Comparison of ENCODE assay signal across 8 cellular contexts in the genomic region with DNA sequence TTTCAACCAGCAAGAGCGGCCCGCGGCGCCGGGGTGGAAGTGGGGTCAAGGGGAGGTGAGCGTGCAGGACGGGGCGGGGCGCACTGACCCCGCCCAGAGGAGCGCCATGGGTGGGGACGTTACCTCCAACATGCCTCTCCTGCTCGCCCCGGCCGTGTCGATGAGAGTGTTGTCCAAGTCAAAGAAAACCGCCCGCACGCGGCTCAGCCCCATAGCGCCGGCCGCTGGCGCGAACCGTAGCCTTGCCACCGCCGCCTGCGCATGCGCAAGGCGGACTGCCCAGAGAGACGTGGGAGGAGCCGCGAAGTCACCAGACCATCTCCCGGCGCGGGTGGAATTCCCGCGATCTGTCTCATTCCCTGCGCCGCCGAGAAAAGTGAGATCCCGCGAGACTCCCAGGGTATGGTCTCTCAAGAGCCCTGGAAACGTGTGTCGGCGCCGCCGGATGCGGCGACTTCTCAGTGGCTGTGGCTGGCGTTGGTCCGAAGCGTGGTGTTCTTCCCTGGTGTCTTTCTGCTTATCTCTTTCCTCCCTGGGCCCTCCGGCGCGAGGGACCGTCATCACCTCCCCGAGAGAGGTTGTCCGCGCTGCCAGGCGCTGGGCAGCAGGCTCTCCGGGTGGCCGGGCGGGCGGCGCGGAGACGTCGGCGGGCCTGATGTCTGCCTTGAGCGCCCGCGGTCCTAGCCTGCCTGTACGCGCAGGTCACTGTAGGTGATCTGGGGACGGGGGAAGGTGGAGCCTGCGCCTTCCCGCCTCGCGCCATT. TPM values are rescaled to one million over a fixed set of nuclear protein-coding genes. Genes with fewer than 3 reads are reported as not detected.
A peak's percentile ranks its signal among the peaks of the same experiment; 100 is the strongest.
DNase-seq lines count a peak whose midpoint lies in the region; ATAC-seq, FAIRE-seq and TF ChIP-seq lines count a peak whose summit lies in the region.

NANP (minus strand) TSS at position 279 of the 764 bp plus-strand sequence; CDS start at position 213, 66 bp downstream.

- H3K4me1 ChIP-seq in breast epithelium: peaks cover 5% of the 10 kb centered on the region in 2 donors
- H3K4me1 ChIP-seq in small intestine (ENCODE audit: control insufficient read depth in 2 of 2, insufficient read depth in 1 of 2, low read depth in 1 of 2, low read length in 1 of 2): peaks cover 3 to 5% of the 10 kb centered on the region in 2 donors

- H3K4me3 ChIP-seq in AG04450 (ENCODE audit: low read depth, low read length) (peak within 1 kb of the TSS; percentile 91), breast epithelium (peak within 1 kb of the TSS; percentile 81 to 99 (median 94)), small intestine (ENCODE audit: low read depth in 1 of 2, low read length in 2 of 2) (peak within 1 kb of the TSS; percentile 68 to 86)

- POLR2A ChIA-PET in AG04450 (lab: Yijun Ruan, JAX): no interaction called here

- H3K27ac ChIP-seq in AG04450 (ENCODE audit: low read depth, low read length) (peak within 1 kb of the TSS; percentile 89), VCaP (peak within 1 kb of the TSS; percentile 98), breast epithelium (peak within 1 kb of the TSS; percentile 96 to 98), small intestine (ENCODE audit: low read depth in 1 of 2, low read length in 1 of 2) (peak within 1 kb of the TSS; percentile 97)

- peak; percentile 48 for TF ChIP-seq POLR2A in breast epithelium (IDR thresholded peaks at IDR 0.05)

- H3K27me3 ChIP-seq in AG04450 (ENCODE audit: control insufficient read depth, insufficient read depth, low read length) (no peaks in the 10 kb centered on the region), breast epithelium (no peaks in the 10 kb centered on the region), small intestine (ENCODE audit: control insufficient read depth in 2 of 2, insufficient read depth in 2 of 2, low read length in 2 of 2) (no peaks in the 10 kb centered on the region)

- ATAC-seq in GM18873 (IDR thresholded peaks at IDR 0.05; ENCODE audit: low FRiP score, unreplicated experiment) (peak; percentile 79), HG03135 (IDR thresholded peaks at IDR 0.05; ENCODE audit: unreplicated experiment) (peak; percentile 80)

- CTCF ChIA-PET in AG04450 (lab: Charles Lee): no interaction called here

- DNase-seq in AG04450 (ENCODE audit: low read depth, low spot score) (peak; percentile 94), NCI-H2196 (lab: John Stamatoyannopoulos, UW; ENCODE audit: unreplicated experiment) (peak; percentile 98), breast epithelium (ENCODE audit: low spot score in 2 of 2) (peak; percentile 95 to 96), iPS-NIHi11 (ENCODE audit: low spot score) (peak; percentile 95), small intestine (peak; percentile 98)

- 1% methylated on average over 73 to 81 of the region's 81 CpGs for WGBS in small intestine, 3 donors

- peaks cover 6% of the 10 kb centered on the region; the same call in 1 of the 2 replicates for H3K9me3 ChIP-seq in AG04450 (ENCODE audit: control insufficient read depth, insufficient read depth, low read length)
- H3K9me3 ChIP-seq in breast epithelium: no peaks in the 10 kb centered on the region
- no peaks in the 10 kb centered on the region for H3K9me3 ChIP-seq in small intestine (ENCODE audit: control insufficient read depth, low read depth)

- H3K36me3 ChIP-seq in breast epithelium: no peaks in the 10 kb centered on the region
- H3K36me3 ChIP-seq in small intestine (ENCODE audit: control insufficient read depth in 2 of 2, insufficient read depth in 2 of 2, low read length in 2 of 2): peaks cover 0 to 2% of the 10 kb centered on the region in 2 donors

- no peak for FAIRE-seq in small intestine (lab: Jason Lieb, UNC)

- TF ChIP-seq CTCF in AG04450 (IDR thresholded peaks at IDR 0.05; ENCODE audit: low read depth, low read length) (no peak), VCaP (conservative IDR thresholded peaks at IDR 0.05) (no peak; the same call in 1 of the 2 replicates), breast epithelium (IDR thresholded peaks at IDR 0.05) (no peak)

- intact Hi-C loops in breast epithelium (cut with DNase I; ENCODE audit: low total_unique reads): no loop called here

RNA-seq across cellular contexts. Expression of gene NANP, which starts in this region (rescaled TPM):
- polyA plus RNA-seq in AG04450 (2011; rRNA removed): 5.9 and 6.7 TPM in 2 replicates
- 3.9 and 4.3 TPM in 2 replicates for polyA minus RNA-seq in AG04450 (2011; rRNA and poly(A)+ RNA removed)
- 1 to 10 TPM; 3.8 to 5.7 (median 5.2) TPM for total RNA-seq in breast epithelium
- polyA plus RNA-seq in small intestine: 1 to 10 TPM; 1.6 to 3.2 (median 2.2) TPM

Comparison
In these comparisons a context has a peak if more than half of its experiments do, and no peak if none do; other contexts are left out.
1. Peak in every context shown above with its lines: DNase-seq, ATAC-seq, H3K4me3 ChIP-seq and H3K27ac ChIP-seq.